Comparison of ENCODE assay signal across 9 cellular contexts in genomic region chr16:71885261-71885650, GRCh38. TPM values are rescaled to one million over a fixed set of nuclear protein-coding genes. Genes with fewer than 3 reads are reported as not detected.
DNase-seq lines count a peak whose midpoint lies in the region; ATAC-seq, FAIRE-seq and TF ChIP-seq lines count a peak whose summit lies in the region.
"Had no signal": no experiment of that assay in that cellular context is flagged by ENCODE, and none has a peak within 500 bp of the region (broad histone marks: within the 10 kb centered on the region; RNA-seq: fewer than 3 reads in every experiment).

No MANE protein-coding gene starts in this region.

- no peak for ATAC-seq in activated T-cell treated with anti-CD3 and anti-CD28 coated beads, Interleukin-2, amount 50 U/mL, for 72 hours (replicated peaks in 1 of 2)
- ATAC-seq in stimulated activated naive CD8-positive, alpha-beta T cell treated with anti-CD3 and anti-CD28 coated beads, Interleukin-15, amount 100 ng/mL, for 72 hours = no peak

- H3K36me3 Mint-ChIP-seq in activated T-cell treated with anti-CD3 and anti-CD28 coated beads, Interleukin-2, amount 50 U/mL, for 72 hours (ENCODE audit: insufficient read depth in 2 of 2) = peaks cover 4% of the 10 kb centered on the region in 2 donors

- no TSS peak for BruUV-seq in endothelial cell of umbilical vein (replicated peaks; lab: Mats Ljungman, UMichigan)

- H3K79me2 ChIP-seq in SU-DHL-6 (ENCODE audit: insufficient read depth, low read length) (no peaks in the 10 kb centered on the region), endothelial cell of umbilical vein (ENCODE audit: control insufficient read depth, insufficient read depth, low read length) (no peaks in the 10 kb centered on the region)

- no peak for DNase-seq in activated T-cell treated with anti-CD3 and anti-CD28 coated beads, Interleukin-2, amount 50 U/mL, for 72 hours
- no peak for DNase-seq in activated T-cell treated with anti-CD3 and anti-CD28 coated beads, Interleukin-2, amount 50 U/mL, for 1 hour
- DNase-seq in endothelial cell of umbilical vein (ENCODE audit: low read depth, low spot score) (no peak), HuH-7 (ENCODE audit: low spot score) (no peak), prostate gland (ENCODE audit: low spot score) (no peak), GM12892 (ENCODE audit: insufficient read length) (no peak)
- DNase-seq in stimulated activated naive CD8-positive, alpha-beta T cell treated with anti-CD3 and anti-CD28 coated beads, Interleukin-15, amount 100 ng/mL, for 72 hours = no peak
- DNase-seq: nucleus accumbens had no signal

- TF ChIP-seq POLR2A in endothelial cell of umbilical vein (IDR thresholded peaks at IDR 0.05; ENCODE audit: low read depth, low read length) (no peak), prostate gland (IDR thresholded peaks at IDR 0.05) (no peak), GM12892 (IDR thresholded peaks at IDR 0.05; ENCODE audit: low read depth, low read length) (no peak)

- no peak overlapping the region for H3K27ac Mint-ChIP-seq in activated T-cell treated with anti-CD3 and anti-CD28 coated beads, Interleukin-2, amount 50 U/mL, for 72 hours
- peak overlapping the region in 1 of 2 donors; percentile 19 for H3K27ac Mint-ChIP-seq in stimulated activated naive CD8-positive, alpha-beta T cell treated with anti-CD3 and anti-CD28 coated beads, Interleukin-15, amount 100 ng/mL, for 72 hours

- H3K4me1 ChIP-seq in endothelial cell of umbilical vein (ENCODE audit: control insufficient read depth, extremely low read depth, insufficient read depth, low read length) (peaks cover 24% of the 10 kb centered on the region), prostate gland (replicated peaks) (no peaks in the 10 kb centered on the region)

- H2AFZ ChIP-seq in SU-DHL-6 (ENCODE audit: low read depth, low read length, severe bottlenecking) (no peak overlapping the region), endothelial cell of umbilical vein (ENCODE audit: low read depth, low read length) (peak overlapping the region; percentile 45)

- FAIRE-seq in endothelial cell of umbilical vein (lab: Jason Lieb, UNC) (no peak), GM12892 (lab: Jason Lieb, UNC) (no peak)

- H4K20me1 ChIP-seq in SU-DHL-6 (ENCODE audit: low read depth, low read length) (no peaks in the 10 kb centered on the region), endothelial cell of umbilical vein (replicated peaks; ENCODE audit: control insufficient read depth, extremely low read depth, insufficient read depth, low read length) (no peaks in the 10 kb centered on the region)

- peaks cover 45% of the 10 kb centered on the region for H3F3A ChIP-seq in SU-DHL-6 (ENCODE audit: insufficient read depth)

- TF ChIP-seq CTCF in SU-DHL-6 (IDR thresholded peaks at IDR 0.05; ENCODE audit: insufficient read depth, low read length, poor library complexity, severe bottlenecking) (no peak), endothelial cell of umbilical vein (IDR thresholded peaks at IDR 0.05; ENCODE audit: extremely low read depth in 1 of 2, insufficient read depth in 1 of 2, low read depth in 1 of 2, low read length in 2 of 2) (no peak), prostate gland (IDR thresholded peaks at IDR 0.05) (no peak)

- no peaks in the 10 kb centered on the region for H3K9me3 Mint-ChIP-seq in activated T-cell treated with anti-CD3 and anti-CD28 coated beads, Interleukin-2, amount 50 U/mL, for 72 hours
- no peaks in the 10 kb centered on the region for H3K9me3 Mint-ChIP-seq in stimulated activated naive CD8-positive, alpha-beta T cell treated with anti-CD3 and anti-CD28 coated beads, Interleukin-15, amount 100 ng/mL, for 72 hours

- CTCF ChIA-PET in endothelial cell of umbilical vein (lab: Charles Lee) = interaction anchor here (0.7 to 6.4 kb wide), 4 partner anchors 10 to 136 kb away, joined by 5 to 212 read pairs (median 29); partner anchors contain the start of gene IST1

- H3K4me1 Mint-ChIP-seq in activated T-cell treated with anti-CD3 and anti-CD28 coated beads, Interleukin-2, amount 50 U/mL, for 72 hours (ENCODE audit: low read depth) = peaks cover 46% of the 10 kb centered on the region
- peaks cover 43% of the 10 kb centered on the region for H3K4me1 Mint-ChIP-seq in stimulated activated naive CD8-positive, alpha-beta T cell treated with anti-CD3 and anti-CD28 coated beads, Interleukin-15, amount 100 ng/mL, for 72 hours

- WGBS in prostate gland = 43% methylated on average over 4 of the region's 4 CpGs

- H3K4me3 ChIP-seq in SU-DHL-6 (ENCODE audit: insufficient read depth, low read length, poor library complexity, severe bottlenecking) (no peak overlapping the region), endothelial cell of umbilical vein (replicated peaks in 1 of 3; ENCODE audit: insufficient read depth in 1 of 3, low read depth in 1 of 3, low read length in 3 of 3) (no peak overlapping the region), prostate gland (no peak overlapping the region)

- H3K9me2 ChIP-seq in SU-DHL-6 (replicated peaks; ENCODE audit: insufficient read depth, low read length) = no peaks in the 10 kb centered on the region

- H3K27me3 ChIP-seq in SU-DHL-6 (ENCODE audit: low read length) (no peaks in the 10 kb centered on the region), endothelial cell of umbilical vein (ENCODE audit: control insufficient read depth in 2 of 2, insufficient read depth in 2 of 2, low read length in 2 of 2) (no peaks in the 10 kb centered on the region), prostate gland (replicated peaks; ENCODE audit: insufficient read depth) (no peaks in the 10 kb centered on the region)

- H3K27ac ChIP-seq in SU-DHL-6 (ENCODE audit: low read depth, low read length) = no peak overlapping the region
- no peak overlapping the region for H3K27ac ChIP-seq in endothelial cell of umbilical vein (ENCODE audit: insufficient read depth, low read depth, low read length)
- no peak overlapping the region for H3K27ac ChIP-seq in prostate gland

- H3K36me3 ChIP-seq in SU-DHL-6 (ENCODE audit: low read length) (no peaks in the 10 kb centered on the region), endothelial cell of umbilical vein (ENCODE audit: control insufficient read depth in 2 of 2, extremely low read depth in 1 of 2, insufficient read depth in 2 of 2, low read length in 2 of 2) (no peaks in the 10 kb centered on the region), prostate gland (no peaks in the 10 kb centered on the region)

- H3K9me1 ChIP-seq in endothelial cell of umbilical vein (replicated peaks; ENCODE audit: control insufficient read depth, extremely low read depth, insufficient read depth, low read length) = no peaks in the 10 kb centered on the region

- H3K9me3 ChIP-seq in SU-DHL-6 (ENCODE audit: insufficient read depth, low read length) (no peaks in the 10 kb centered on the region), endothelial cell of umbilical vein (replicated peaks; ENCODE audit: control insufficient read depth, insufficient read depth, low read length) (no peaks in the 10 kb centered on the region), prostate gland (no peaks in the 10 kb centered on the region)

- H3K4me3 Mint-ChIP-seq in activated T-cell treated with anti-CD3 and anti-CD28 coated beads, Interleukin-2, amount 50 U/mL, for 72 hours = peak overlapping the region; percentile 94 to 99
- peak overlapping the region; percentile 99 for H3K4me3 Mint-ChIP-seq in stimulated activated naive CD8-positive, alpha-beta T cell treated with anti-CD3 and anti-CD28 coated beads, Interleukin-15, amount 100 ng/mL, for 72 hours

- peak overlapping the region; percentile 68 for H3K4me2 ChIP-seq in SU-DHL-6 (ENCODE audit: low read depth, low read length, poor library complexity, severe bottlenecking)
- H3K4me2 ChIP-seq in endothelial cell of umbilical vein (ENCODE audit: insufficient read depth, low read length) = no peak overlapping the region

- POLR2A ChIA-PET in endothelial cell of umbilical vein (lab: Charles Lee) = no interaction called here

- dilution Hi-C loops in endothelial cell of umbilical vein (cut with MboI; ENCODE audit: extremely low pct_ligation_motif_present, low sequenced_read_pairs) = no loop called here

- peaks cover 12% of the 10 kb centered on the region for H3K27me3 Mint-ChIP-seq in activated T-cell treated with anti-CD3 and anti-CD28 coated beads, Interleukin-2, amount 50 U/mL, for 72 hours (ENCODE audit: low read depth)
- peaks cover 17% of the 10 kb centered on the region for H3K27me3 Mint-ChIP-seq in stimulated activated naive CD8-positive, alpha-beta T cell treated with anti-CD3 and anti-CD28 coated beads, Interleukin-15, amount 100 ng/mL, for 72 hours

- intact Hi-C loops in endothelial cell of umbilical vein (cut with micrococcal nuclease) (no loop called here), prostate gland (cut with DNase I) (no loop called here)

- H3K9ac ChIP-seq in SU-DHL-6 (ENCODE audit: low read length) (no peak overlapping the region), endothelial cell of umbilical vein (replicated peaks; ENCODE audit: extremely low read depth, insufficient read depth, low read length) (no peak overlapping the region)

RNA-seq across cellular contexts. Expression of gene ZNF821, which starts 1.3 kb away (rescaled TPM):
- 10 to 100 TPM; 12.7 to 15.4 TPM for total RNA-seq in activated T-cell treated with anti-CD3 and anti-CD28 coated beads, Interleukin-2, amount 50 U/mL, for 72 hours
- total RNA-seq in endothelial cell of umbilical vein (7.3 and 9.6 TPM in 2 replicates), prostate gland (10 to 100 TPM; 20.0 to 26.6 TPM)
- polyA plus RNA-seq in endothelial cell of umbilical vein = 8.0 and 8.1 TPM in 2 replicates
- polyA plus RNA-seq in endothelial cell of umbilical vein (2011; cell fraction: cytosol; rRNA removed) = 8.0 and 8.6 TPM in 2 replicates
- 11.8 and 14.6 TPM in 2 replicates for polyA plus RNA-seq in endothelial cell of umbilical vein (2011; cell fraction: nucleus; rRNA removed)
- 5.2 and 6.1 TPM in 2 replicates for polyA plus RNA-seq in endothelial cell of umbilical vein (2012)
- 4.1 and 9.6 TPM in 2 replicates for polyA minus RNA-seq in endothelial cell of umbilical vein
- polyA minus RNA-seq in endothelial cell of umbilical vein (2011; cell fraction: cytosol; rRNA and poly(A)+ RNA removed) = 1.9 TPM
- polyA minus RNA-seq in endothelial cell of umbilical vein (2011; cell fraction: nucleus; rRNA and poly(A)+ RNA removed) = 4.4 and 8.3 TPM in 2 replicates
- 8.3 TPM for polyA plus RNA-seq in GM12892 (2012; ENCODE audit: missing spikeins)

RNA-seq across cellular contexts. Expression of gene IST1, which starts 10.1 kb away (rescaled TPM):
- 100 to 1,000 TPM; 190 to 194 TPM for total RNA-seq in activated T-cell treated with anti-CD3 and anti-CD28 coated beads, Interleukin-2, amount 50 U/mL, for 72 hours
- total RNA-seq in endothelial cell of umbilical vein (165 and 185 TPM in 2 replicates), prostate gland (100 to 1,000 TPM; 193 to 249 TPM)
- polyA plus RNA-seq in endothelial cell of umbilical vein = 136 and 145 TPM in 2 replicates
- polyA plus RNA-seq in endothelial cell of umbilical vein (2011; cell fraction: cytosol; rRNA removed) = 146 and 166 TPM in 2 replicates
- 350 and 437 TPM in 2 replicates for polyA plus RNA-seq in endothelial cell of umbilical vein (2011; cell fraction: nucleus; rRNA removed)
- 143 and 144 TPM in 2 replicates for polyA plus RNA-seq in endothelial cell of umbilical vein (2012)
- polyA minus RNA-seq in endothelial cell of umbilical vein = 183 and 193 TPM in 2 replicates
- 55.4 TPM for polyA minus RNA-seq in endothelial cell of umbilical vein (2011; cell fraction: cytosol; rRNA and poly(A)+ RNA removed)
- polyA minus RNA-seq in endothelial cell of umbilical vein (2011; cell fraction: nucleus; rRNA and poly(A)+ RNA removed) = 86.2 and 125 TPM in 2 replicates
- 132 TPM for polyA plus RNA-seq in GM12892 (2012; ENCODE audit: missing spikeins)

RNA-seq across cellular contexts. Expression of gene ATXN1L, which starts 39.5 kb away (rescaled TPM):
- total RNA-seq in activated T-cell treated with anti-CD3 and anti-CD28 coated beads, Interleukin-2, amount 50 U/mL, for 72 hours = 10 to 100 TPM; 21.7 to 25.8 TPM
- 23.9 and 24.9 TPM in 2 replicates for total RNA-seq in endothelial cell of umbilical vein
- 14.9 and 15.6 TPM in 2 replicates for polyA plus RNA-seq in endothelial cell of umbilical vein
- 13.1 and 13.5 TPM in 2 replicates for polyA plus RNA-seq in endothelial cell of umbilical vein (2011; cell fraction: cytosol; rRNA removed)
- polyA plus RNA-seq in endothelial cell of umbilical vein (2011; cell fraction: nucleus; rRNA removed) = 27.3 and 29.0 TPM in 2 replicates
- polyA plus RNA-seq in endothelial cell of umbilical vein (2012) = 17.3 and 19.1 TPM in 2 replicates
- 30.1 and 32.3 TPM in 2 replicates for polyA minus RNA-seq in endothelial cell of umbilical vein
- polyA minus RNA-seq in endothelial cell of umbilical vein (2011; cell fraction: cytosol; rRNA and poly(A)+ RNA removed) = 8.5 TPM
- 18.6 and 21.5 TPM in 2 replicates for polyA minus RNA-seq in endothelial cell of umbilical vein (2011; cell fraction: nucleus; rRNA and poly(A)+ RNA removed)
- 10 to 100 TPM; 17.7 to 35.8 TPM for total RNA-seq in prostate gland
- polyA plus RNA-seq in GM12892 (2012; ENCODE audit: missing spikeins) = 9.0 TPM
